ENCODE assay signal across 1 cellular context in genomic region chr4:150010525-150011126, GRCh38.
TF ChIP-seq lines count a peak whose summit lies in the region.

No MANE protein-coding gene starts in this region.

TF ChIP-seq in HepG2, 621 proteins besides CTCF, POLR2A, EP300 and RAD21 (continued from another document):
- TF ChIP-seq FUBP1 (CRISPR knock-in tag; IDR thresholded peaks at IDR 0.05; ENCODE audit: borderline replicate concordance) (no peak), FOXP4 (CRISPR knock-in tag; IDR thresholded peaks at IDR 0.05) (no peak), ZNF589 (CRISPR knock-in tag; conservative IDR thresholded peaks at IDR 0.05) (no peak), SMC3 (IDR thresholded peaks at IDR 0.05; ENCODE audit: low read length) (peak; percentile 51), NR2C2 (CRISPR knock-in tag; IDR thresholded peaks at IDR 0.05; ENCODE audit: borderline replicate concordance) (no peak), STAG1 (CRISPR knock-in tag; IDR thresholded peaks at IDR 0.05) (peak; percentile 69)
